Comparison of ENCODE assay signal across 9 cellular contexts in the genomic region with DNA sequence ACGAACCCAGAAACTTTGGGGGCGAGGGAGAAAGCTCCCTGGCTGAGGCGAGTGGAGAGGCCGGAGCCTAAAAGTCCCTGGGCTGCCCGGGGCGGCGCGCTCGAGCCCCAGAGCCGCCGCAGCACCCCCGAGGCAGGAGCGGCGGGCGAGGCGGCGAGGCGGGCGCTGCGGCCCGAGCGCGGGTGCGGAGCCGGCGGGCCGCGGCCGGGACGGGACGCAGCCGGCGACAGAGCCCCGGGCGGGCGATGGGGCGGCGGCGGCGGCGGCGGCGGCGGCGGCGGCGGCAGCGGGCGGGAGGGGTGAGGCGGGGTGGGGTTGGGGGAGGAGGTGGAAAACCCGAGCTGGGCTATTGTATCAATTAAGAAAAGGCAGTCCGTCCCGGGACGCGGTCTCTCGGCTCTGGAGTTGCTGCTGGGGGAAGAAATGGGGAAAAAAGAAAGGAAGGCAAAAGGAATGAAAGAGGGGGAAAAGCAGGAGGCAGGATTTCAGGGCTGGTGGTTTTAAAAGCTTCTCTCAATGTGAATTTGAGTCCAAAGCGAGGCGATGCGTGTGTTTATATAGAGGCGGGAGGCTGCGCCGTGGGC. TPM values are rescaled to one million over a fixed set of nuclear protein-coding genes. Genes with fewer than 3 reads are reported as not detected.
DNase-seq lines count a peak whose midpoint lies in the region; ATAC-seq, FAIRE-seq and TF ChIP-seq lines count a peak whose summit lies in the region.
"Had no signal": no experiment of that assay in that cellular context is flagged by ENCODE, and none has a peak within 500 bp of the region (broad histone marks: within the 10 kb centered on the region; RNA-seq: fewer than 3 reads in every experiment).

No MANE protein-coding gene starts in this region.

- ATAC-seq in GM18868 (IDR thresholded peaks at IDR 0.05; ENCODE audit: unreplicated experiment) (no peak), GM21619 (IDR thresholded peaks at IDR 0.05; ENCODE audit: unreplicated experiment) (no peak), HG02588 (IDR thresholded peaks at IDR 0.05; ENCODE audit: unreplicated experiment) (no peak)

- no peaks in the 10 kb centered on the region for H3K9me2 ChIP-seq in PC-9 (ENCODE audit: insufficient read depth)

- no peak overlapping the region for H3K56ac ChIP-seq in H1 (replicated peaks; ENCODE audit: insufficient read length, low read depth, low read length)

- peak overlapping the region; percentile 91 for H3K4me3 Mint-ChIP-seq in neural crest cell

- H3K4ac ChIP-seq in H1 (replicated peaks; ENCODE audit: insufficient read length, low read depth, low read length): no peak overlapping the region

- H3K9me3 ChIP-seq in PC-9 (ENCODE audit: insufficient read depth, low read depth) (no peaks in the 10 kb centered on the region), H1 (ENCODE audit: insufficient read depth in 2 of 2, low read depth in 1 of 2, low read length in 1 of 2) (no peaks in the 10 kb centered on the region; a peak in 1 of 4 replicates)

- H3K4me3 ChIP-seq in PC-9 (peak overlapping the region; percentile 62), H1 (ENCODE audit: extremely low read depth in 1 of 4, insufficient read depth in 2 of 4, low read depth in 3 of 4, low read length in 4 of 4) (peak overlapping the region; percentile 40 to 68 (median 48))
- H3K4me3 ChIP-seq: K562 had no signal

- H2AK5ac ChIP-seq in H1 (ENCODE audit: low read depth, low read length): no peak overlapping the region

- H2AFZ ChIP-seq in PC-9: peak overlapping the region; percentile 78; the same call in 1 of the 2 replicates
- H2AFZ ChIP-seq in H1 (ENCODE audit: low read length): no peak overlapping the region

- no peak overlapping the region for H2BK20ac ChIP-seq in H1 (ENCODE audit: low read length)

- TF ChIP-seq POLR2A in H1 (IDR thresholded peaks at IDR 0.05; ENCODE audit: control extremely low read depth in 1 of 2, low read depth in 2 of 2, low read length in 2 of 2): no peak

- H2BK12ac ChIP-seq in H1 (ENCODE audit: low read depth, low read length): no peak overlapping the region

- H3K27me3 ChIP-seq in PC-9 (ENCODE audit: insufficient read depth, low read depth) (peaks cover 11% of the 10 kb centered on the region; the same call in 1 of the 2 replicates), H1 (replicated peaks in 1 of 4; ENCODE audit: control insufficient read depth in 3 of 4, extremely low read depth in 1 of 4, insufficient read depth in 3 of 4, low read length in 3 of 4) (peaks cover 45 to 78% (median 70%) of the 10 kb centered on the region in 4 experiments)

- POLR2A ChIA-PET in PC-9 (lab: Charles Lee; ENCODE audit: unreplicated experiment): no interaction called here
- POLR2A ChIA-PET in H1 (lab: Charles Lee; ENCODE audit: partially characterized antibody): no interaction called here

- H4K91ac ChIP-seq in H1 (replicated peaks; ENCODE audit: insufficient read length, low read length): no peak overlapping the region

- H3K27ac Mint-ChIP-seq in neural crest cell (ENCODE audit: unreplicated experiment): peak overlapping the region; percentile 90

- H3K27me3 Mint-ChIP-seq in neural crest cell (ENCODE audit: low read depth): peaks cover 87% of the 10 kb centered on the region

- intact Hi-C loops in PC-9 (cut with micrococcal nuclease; ENCODE audit: unreplicated experiment): loop anchor here (5.0 kb wide), 1 partner anchor 401 kb away; no protein-coding TSS in a partner anchor

- H3K36me3 ChIP-seq in PC-9 (ENCODE audit: low read depth) (no peaks in the 10 kb centered on the region), H1 (ENCODE audit: control insufficient read depth in 2 of 4, insufficient read depth in 4 of 4, low read length in 3 of 4) (no peaks in the 10 kb centered on the region)

- peaks cover 30% of the 10 kb centered on the region for H3K4me1 ChIP-seq in PC-9 (replicated peaks; ENCODE audit: insufficient read depth)
- peaks cover 7 to 35% (median 22%) of the 10 kb centered on the region in 4 experiments for H3K4me1 ChIP-seq in H1 (replicated peaks in 1 of 4; ENCODE audit: control insufficient read depth in 3 of 4, insufficient read depth in 4 of 4, low read length in 3 of 4)

- H4K8ac ChIP-seq in H1 (ENCODE audit: extremely low read depth, insufficient read depth, low read length): no peak overlapping the region

- H3F3A ChIP-seq in PC-9 (ENCODE audit: insufficient read depth, low read depth): 0 out of 2 replicates have a peak, but pooled peaks cover 4% of the 10 kb centered on the region

- peak; percentile 40 for DNase-seq in Daoy (ENCODE audit: low read depth)
- no peak for DNase-seq in PC-9
- peak in 1 of 2 experiments; percentile 60 for DNase-seq in H1 (ENCODE audit: low read depth in 1 of 2, low spot score in 2 of 2)
- DNase-seq in neural crest cell (ENCODE audit: low read depth, low spot score): no peak
- DNase-seq in effector CD4-positive, alpha-beta T cell: no peak

- no peak overlapping the region for H2BK120ac ChIP-seq in H1 (replicated peaks; ENCODE audit: low read depth, low read length)

- FAIRE-seq in H1 (lab: Jason Lieb, UNC): no peak
- FAIRE-seq: K562 had no signal

- H3K23ac ChIP-seq in H1 (ENCODE audit: insufficient read length): no peak overlapping the region

- no peaks in the 10 kb centered on the region for H4K20me1 ChIP-seq in PC-9 (ENCODE audit: insufficient read depth)
- H4K20me1 ChIP-seq in H1 (replicated peaks in 1 of 2; ENCODE audit: control insufficient read depth in 1 of 2, insufficient read depth in 2 of 2, low read length in 2 of 2): peaks cover 0 to 15% of the 10 kb centered on the region in 2 experiments

- H3K4me2 ChIP-seq in PC-9 (peak overlapping the region; percentile 92), H1 (ENCODE audit: insufficient read depth in 1 of 2, low read depth in 2 of 2, low read length in 2 of 2) (peak overlapping the region; percentile 62 to 95)

- H4K5ac ChIP-seq in H1 (ENCODE audit: insufficient read length, low read depth, low read length): no peak overlapping the region

- no peak overlapping the region for H2BK15ac ChIP-seq in H1 (ENCODE audit: low read length)

- no peak for TF ChIP-seq CTCF in PC-9 (conservative IDR thresholded peaks at IDR 0.05)
- no peak for TF ChIP-seq CTCF in H1 (IDR thresholded peaks at IDR 0.05; ENCODE audit: control extremely low read depth in 1 of 3, insufficient read depth in 1 of 3, low read depth in 1 of 3, low read length in 3 of 3)
- TF ChIP-seq CTCF in neural crest cell (conservative IDR thresholded peaks at IDR 0.05): no peak

- no peak overlapping the region for H2BK5ac ChIP-seq in H1 (ENCODE audit: low read depth, low read length)

- H3K9me3 Mint-ChIP-seq in neural crest cell: no peaks in the 10 kb centered on the region

- 0% methylated on average over 16 of the region's 62 CpGs; no CpG with 5 or more reads in 1 of the 2 experiments for WGBS in H1 (ENCODE audit: extremely low coverage in 1 of 2, insufficient coverage in 1 of 2, insufficient read length in 1 of 2, insufficient replicate concordance in 2 of 2, low coverage in 1 of 2, low lambda C conversion rate in 2 of 2, missing lambda C conversion rate in 1 of 2), 2 experiments

- peaks cover 27% of the 10 kb centered on the region for H3K23me2 ChIP-seq in H1 (ENCODE audit: low read depth, low read length)

- no peaks in the 10 kb centered on the region for H3K36me3 Mint-ChIP-seq in neural crest cell (ENCODE audit: low read depth)

- no TSS peak for BruUV-seq in PC-9 (replicated peaks; lab: Mats Ljungman, UMichigan)

- no peaks in the 10 kb centered on the region for H3K79me2 ChIP-seq in PC-9 (ENCODE audit: low read depth)
- no peaks in the 10 kb centered on the region for H3K79me2 ChIP-seq in H1 (ENCODE audit: control insufficient read depth in 1 of 2, insufficient read depth in 2 of 2, low read length in 2 of 2)

- H3K4me1 Mint-ChIP-seq in neural crest cell: peaks cover 59% of the 10 kb centered on the region

- H3K27ac ChIP-seq in PC-9 (no peak overlapping the region), H1 (ENCODE audit: low read depth, low read length) (no peak overlapping the region)

- TF ChIP-seq EP300 in H1 (IDR thresholded peaks at IDR 0.05; ENCODE audit: borderline replicate concordance in 1 of 2, low read depth in 2 of 2, low read length in 2 of 2): no peak

- no peak overlapping the region for H3K14ac ChIP-seq in H1 (ENCODE audit: insufficient read length)

- no peak overlapping the region for H3K9ac ChIP-seq in H1 (replicated peaks in 1 of 4; ENCODE audit: extremely low read depth in 1 of 4, low read depth in 3 of 4, low read length in 3 of 4)

- no peaks in the 10 kb centered on the region for H3K79me1 ChIP-seq in H1 (ENCODE audit: low read depth, low read length)

- CTCF ChIA-PET in PC-9 (lab: Charles Lee) (interaction anchor here (0.6 to 0.7 kb wide), 5 partner anchors 26 to 1028 kb away, joined by 3 to 13 read pairs (median 5); no protein-coding TSS in a partner anchor), H1 (lab: Charles Lee; ENCODE audit: partially characterized antibody) (interaction anchor here (0.6 to 7.0 kb wide), 14 partner anchors 9 to 598 kb away, joined by 3 to 115 read pairs (median 3); no protein-coding TSS in a partner anchor)

- peak overlapping the region; percentile 48 for H3K18ac ChIP-seq in H1 (ENCODE audit: extremely low read depth, low read length)

- no peak for TF ChIP-seq RAD21 in H1 (IDR thresholded peaks at IDR 0.05 in 1 of 2, conservative IDR thresholded peaks at IDR 0.05 in 1 of 2; ENCODE audit: low read depth in 2 of 2, low read length in 2 of 2)

TF ChIP-seq in H1, 55 proteins besides CTCF, POLR2A, EP300 and RAD21 (continues in another document):
- TF ChIP-seq CBX8 (IDR thresholded peaks at IDR 0.05; ENCODE audit: borderline replicate concordance, low read depth, low read length) (no peak), SP2 (IDR thresholded peaks at IDR 0.05; ENCODE audit: low read length) (no peak), MAFK (IDR thresholded peaks at IDR 0.05; ENCODE audit: low read depth, low read length) (no peak), FOSL1 (IDR thresholded peaks at IDR 0.05; ENCODE audit: insufficient read depth, low read depth, low read length) (no peak), CHD2 (IDR thresholded peaks at IDR 0.05; ENCODE audit: low read length) (no peak), KDM4A (IDR thresholded peaks at IDR 0.05; ENCODE audit: low read depth, low read length, severe bottlenecking) (peak; percentile 41), TBP (IDR thresholded peaks at IDR 0.05; ENCODE audit: low read depth, low read length) (no peak)

RNA-seq across cellular contexts. Expression of gene CYP26B1, which starts 0.8 kb away (rescaled TPM):
- total RNA-seq in Daoy (2014; rRNA removed; shearing (Covaris generic)): 1.9 and 3.7 TPM in 2 replicates
- total RNA-seq in PC-9 (2021): 0.55 and 1.3 TPM in 2 replicates
- 0.36 and 0.69 TPM in 2 replicates for total RNA-seq in H1 (2021; fragmentation: NEBNext Ultra II Directional; extraction: Animal tissue kit (Norgen Biotek cat#: 25700))
- polyA plus RNA-seq in H1 (2011; rRNA removed): 0.06 and 0.19 TPM in 2 replicates
- polyA plus RNA-seq in H1 (2011; cell fraction: cytosol; rRNA removed): 0.34 TPM
- 0.53 TPM for polyA plus RNA-seq in H1 (2011; cell fraction: nucleus; rRNA removed)
- 0.08 to 0.77 TPM (median 0.23 TPM) in 4 replicates for polyA plus RNA-seq in H1 (2012, experiment 1 of 2)
- 0.08 TPM for polyA plus RNA-seq in H1 (2012, experiment 2 of 2)
- polyA plus RNA-seq in H1 (2013, experiment 1 of 2): 0.12 TPM
- polyA plus RNA-seq in H1 (2013, experiment 2 of 2): 0.09 TPM
- 0.13 and 0.24 TPM in 2 replicates for polyA minus RNA-seq in H1 (2011; rRNA and poly(A)+ RNA removed)
- not detected for polyA minus RNA-seq in H1 (2011; cell fraction: cytosol; rRNA and poly(A)+ RNA removed)
- 0.10 TPM for polyA minus RNA-seq in H1 (2011; cell fraction: nucleus; rRNA and poly(A)+ RNA removed)
- total RNA-seq in neural crest cell: 15.4 and 16.4 TPM in 2 replicates
